1 cellular context compared by ENCODE assay signal in genomic region chr1:207620573-207620893, GRCh38.
TF ChIP-seq lines count a peak whose summit lies in the region.

No MANE protein-coding gene starts in this region.

TF ChIP-seq in GM23338, 12 proteins besides CTCF, POLR2A, EP300 and RAD21 (continued from another document):
- TF ChIP-seq, protein P1, sequence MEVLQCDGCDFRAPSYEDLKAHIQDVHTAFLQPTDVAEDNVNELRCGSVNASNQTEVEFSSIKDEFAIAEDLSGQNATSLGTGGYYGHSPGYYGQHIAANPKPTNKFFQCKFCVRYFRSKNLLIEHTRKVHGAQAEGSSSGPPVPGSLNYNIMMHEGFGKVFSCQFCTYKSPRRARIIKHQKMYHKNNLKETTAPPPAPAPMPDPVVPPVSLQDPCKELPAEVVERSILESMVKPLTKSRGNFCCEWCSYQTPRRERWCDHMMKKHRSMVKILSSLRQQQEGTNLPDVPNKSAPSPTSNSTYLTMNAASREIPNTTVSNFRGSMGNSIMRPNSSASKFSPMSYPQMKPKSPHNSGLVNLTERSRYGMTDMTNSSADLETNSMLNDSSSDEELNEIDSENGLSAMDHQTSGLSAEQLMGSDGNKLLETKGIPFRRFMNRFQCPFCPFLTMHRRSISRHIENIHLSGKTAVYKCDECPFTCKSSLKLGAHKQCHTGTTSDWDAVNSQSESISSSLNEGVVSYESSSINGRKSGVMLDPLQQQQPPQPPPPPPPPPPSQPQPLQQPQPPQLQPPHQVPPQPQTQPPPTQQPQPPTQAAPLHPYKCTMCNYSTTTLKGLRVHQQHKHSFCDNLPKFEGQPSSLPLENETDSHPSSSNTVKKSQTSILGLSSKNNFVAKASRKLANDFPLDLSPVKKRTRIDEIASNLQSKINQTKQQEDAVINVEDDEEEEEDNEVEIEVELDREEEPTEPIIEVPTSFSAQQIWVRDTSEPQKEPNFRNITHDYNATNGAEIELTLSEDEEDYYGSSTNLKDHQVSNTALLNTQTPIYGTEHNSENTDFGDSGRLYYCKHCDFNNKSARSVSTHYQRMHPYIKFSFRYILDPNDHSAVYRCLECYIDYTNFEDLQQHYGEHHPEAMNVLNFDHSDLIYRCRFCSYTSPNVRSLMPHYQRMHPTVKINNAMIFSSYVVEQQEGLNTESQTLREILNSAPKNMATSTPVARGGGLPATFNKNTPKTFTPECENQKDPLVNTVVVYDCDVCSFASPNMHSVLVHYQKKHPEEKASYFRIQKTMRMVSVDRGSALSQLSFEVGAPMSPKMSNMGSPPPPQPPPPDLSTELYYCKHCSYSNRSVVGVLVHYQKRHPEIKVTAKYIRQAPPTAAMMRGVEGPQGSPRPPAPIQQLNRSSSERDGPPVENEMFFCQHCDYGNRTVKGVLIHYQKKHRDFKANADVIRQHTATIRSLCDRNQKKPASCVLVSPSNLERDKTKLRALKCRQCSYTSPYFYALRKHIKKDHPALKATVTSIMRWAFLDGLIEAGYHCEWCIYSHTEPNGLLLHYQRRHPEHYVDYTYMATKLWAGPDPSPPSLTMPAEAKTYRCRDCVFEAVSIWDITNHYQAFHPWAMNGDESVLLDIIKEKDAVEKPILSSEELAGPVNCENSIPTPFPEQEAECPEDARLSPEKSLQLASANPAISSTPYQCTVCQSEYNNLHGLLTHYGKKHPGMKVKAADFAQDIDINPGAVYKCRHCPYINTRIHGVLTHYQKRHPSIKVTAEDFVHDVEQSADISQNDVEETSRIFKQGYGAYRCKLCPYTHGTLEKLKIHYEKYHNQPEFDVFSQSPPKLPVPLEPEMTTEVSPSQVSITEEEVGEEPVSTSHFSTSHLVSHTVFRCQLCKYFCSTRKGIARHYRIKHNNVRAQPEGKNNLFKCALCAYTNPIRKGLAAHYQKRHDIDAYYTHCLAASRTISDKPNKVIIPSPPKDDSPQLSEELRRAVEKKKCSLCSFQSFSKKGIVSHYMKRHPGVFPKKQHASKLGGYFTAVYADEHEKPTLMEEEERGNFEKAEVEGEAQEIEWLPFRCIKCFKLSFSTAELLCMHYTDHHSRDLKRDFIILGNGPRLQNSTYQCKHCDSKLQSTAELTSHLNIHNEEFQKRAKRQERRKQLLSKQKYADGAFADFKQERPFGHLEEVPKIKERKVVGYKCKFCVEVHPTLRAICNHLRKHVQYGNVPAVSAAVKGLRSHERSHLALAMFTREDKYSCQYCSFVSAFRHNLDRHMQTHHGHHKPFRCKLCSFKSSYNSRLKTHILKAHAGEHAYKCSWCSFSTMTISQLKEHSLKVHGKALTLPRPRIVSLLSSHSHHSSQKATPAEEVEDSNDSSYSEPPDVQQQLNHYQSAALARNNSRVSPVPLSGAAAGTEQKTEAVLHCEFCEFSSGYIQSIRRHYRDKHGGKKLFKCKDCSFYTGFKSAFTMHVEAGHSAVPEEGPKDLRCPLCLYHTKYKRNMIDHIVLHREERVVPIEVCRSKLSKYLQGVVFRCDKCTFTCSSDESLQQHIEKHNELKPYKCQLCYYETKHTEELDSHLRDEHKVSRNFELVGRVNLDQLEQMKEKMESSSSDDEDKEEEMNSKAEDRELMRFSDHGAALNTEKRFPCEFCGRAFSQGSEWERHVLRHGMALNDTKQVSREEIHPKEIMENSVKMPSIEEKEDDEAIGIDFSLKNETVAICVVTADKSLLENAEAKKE (CRISPR knock-in tag; IDR thresholded peaks at IDR 0.05): no peak
- TF ChIP-seq EZH2 (IDR thresholded peaks at IDR 0.05; ENCODE audit: low read depth, unreplicated experiment) (no peak), POLR2AphosphoS5 (IDR thresholded peaks at IDR 0.05; ENCODE audit: low read depth) (no peak), ZNF331 (CRISPR knock-in tag; IDR thresholded peaks at IDR 0.05; ENCODE audit: low read depth) (no peak), REST (IDR thresholded peaks at IDR 0.05; ENCODE audit: unreplicated experiment) (no peak), EZH2phosphoT487 (IDR thresholded peaks at IDR 0.05; ENCODE audit: unreplicated experiment) (no peak), JUNB (IDR thresholded peaks at IDR 0.05; ENCODE audit: unreplicated experiment) (no peak), NANOG (IDR thresholded peaks at IDR 0.05; ENCODE audit: borderline replicate concordance) (no peak)
- TF ChIP-seq, protein P2, sequence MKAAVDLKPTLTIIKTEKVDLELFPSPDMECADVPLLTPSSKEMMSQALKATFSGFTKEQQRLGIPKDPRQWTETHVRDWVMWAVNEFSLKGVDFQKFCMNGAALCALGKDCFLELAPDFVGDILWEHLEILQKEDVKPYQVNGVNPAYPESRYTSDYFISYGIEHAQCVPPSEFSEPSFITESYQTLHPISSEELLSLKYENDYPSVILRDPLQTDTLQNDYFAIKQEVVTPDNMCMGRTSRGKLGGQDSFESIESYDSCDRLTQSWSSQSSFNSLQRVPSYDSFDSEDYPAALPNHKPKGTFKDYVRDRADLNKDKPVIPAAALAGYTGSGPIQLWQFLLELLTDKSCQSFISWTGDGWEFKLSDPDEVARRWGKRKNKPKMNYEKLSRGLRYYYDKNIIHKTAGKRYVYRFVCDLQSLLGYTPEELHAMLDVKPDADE (IDR thresholded peaks at IDR 0.05): no peak
TF ChIP-seq in GM23338: peak in this region for 0.
